In genomic region chr19:46624958-46625661, GRCh38 we compare ENCODE assay signal across 1 cellular context.
TF ChIP-seq lines count a peak whose summit lies in the region.

Gene PTGIR (minus strand): TSS chr19:46625089. CDS start chr19:46624225, 864 bp downstream.

TF ChIP-seq in H1, 55 proteins besides CTCF, POLR2A, EP300 and RAD21 (continued from another document):
- TF ChIP-seq ZNF274 (IDR thresholded peaks at IDR 0.05; ENCODE audit: borderline replicate concordance, extremely low read depth, low read length) = no peak
- TF ChIP-seq CHD1 (IDR thresholded peaks at IDR 0.05; ENCODE audit: low read depth, low read length) = no peak
